8 cellular contexts compared by ENCODE assay signal in the genomic region with DNA sequence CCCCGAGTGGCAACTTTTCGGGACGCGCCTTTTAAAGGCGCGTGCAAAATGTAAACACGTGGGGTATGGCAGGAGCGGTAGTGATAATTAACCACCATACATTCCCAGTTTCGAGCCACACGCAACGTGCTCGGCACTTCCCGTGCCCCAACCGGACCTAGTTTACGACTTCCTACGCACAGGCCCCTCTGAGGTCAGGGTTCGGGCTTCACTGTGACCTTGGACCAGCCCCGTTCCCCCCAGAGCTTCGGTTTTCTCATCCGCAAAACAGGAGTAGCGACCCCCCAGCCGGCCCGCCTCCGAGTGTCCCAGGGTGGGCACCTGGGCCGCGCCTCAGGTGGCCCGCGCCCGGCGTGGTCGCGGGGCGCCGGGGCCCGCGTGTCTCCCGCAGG. TPM values are rescaled to one million over a fixed set of nuclear protein-coding genes. Genes with fewer than 3 reads are reported as not detected.
A peak's percentile ranks its signal among the peaks of the same experiment; 100 is the strongest.
DNase-seq lines count a peak whose midpoint lies in the region; ATAC-seq, FAIRE-seq and TF ChIP-seq lines count a peak whose summit lies in the region.

No MANE protein-coding gene starts in this region.

- peak overlapping the region; percentile 87 for H3K27ac Mint-ChIP-seq in activated naive CD4-positive, alpha-beta T cell treated with anti-CD3 and anti-CD28 coated beads for 36 hours

- FAIRE-seq in urothelium cell line (lab: Jason Lieb, UNC) = no peak

- H3K4me3 ChIP-seq in BJ (ENCODE audit: low read depth, low read length) = peak overlapping the region; percentile 89
- peak overlapping the region; percentile 64 to 91 (median 84) for H3K4me3 ChIP-seq in Peyer's patch
- H3K4me3 ChIP-seq in ovary = peak overlapping the region; percentile 72

- peaks cover 50% of the 10 kb centered on the region for H3K4me1 Mint-ChIP-seq in activated naive CD4-positive, alpha-beta T cell treated with anti-CD3 and anti-CD28 coated beads for 36 hours (ENCODE audit: low read depth)

- peak overlapping the region; percentile 90 to 94 (median 92) for H3K27ac ChIP-seq in Peyer's patch
- H3K27ac ChIP-seq in ovary = peak overlapping the region; percentile 3 to 88

- no peaks in the 10 kb centered on the region for H3K9me3 Mint-ChIP-seq in activated naive CD4-positive, alpha-beta T cell treated with anti-CD3 and anti-CD28 coated beads for 36 hours

- peaks cover 37% of the 10 kb centered on the region for H3K36me3 Mint-ChIP-seq in activated naive CD4-positive, alpha-beta T cell treated with anti-CD3 and anti-CD28 coated beads for 36 hours (ENCODE audit: low read depth)

- H3K27me3 ChIP-seq in BJ (ENCODE audit: control insufficient read depth, insufficient read depth, low read length) (no peaks in the 10 kb centered on the region), Peyer's patch (no peaks in the 10 kb centered on the region), ovary (no peaks in the 10 kb centered on the region)

- H3K4me1 ChIP-seq in Peyer's patch = peaks cover 0 to 32% (median 15%) of the 10 kb centered on the region in 4 donors
- H3K4me1 ChIP-seq in ovary (ENCODE audit: insufficient read depth) = peaks cover 20% of the 10 kb centered on the region

- peak overlapping the region; percentile 93 for H3K4me3 Mint-ChIP-seq in activated naive CD4-positive, alpha-beta T cell treated with anti-CD3 and anti-CD28 coated beads for 36 hours

- no peak for TF ChIP-seq CTCF in BJ (IDR thresholded peaks at IDR 0.05; ENCODE audit: insufficient read depth, low read depth, low read length)
- no peak for TF ChIP-seq CTCF in Peyer's patch (IDR thresholded peaks at IDR 0.05)
- no peak for TF ChIP-seq CTCF in ovary (IDR thresholded peaks at IDR 0.05)

- H3K36me3 ChIP-seq in BJ (ENCODE audit: control insufficient read depth, insufficient read depth, low read length) (peaks cover 13% of the 10 kb centered on the region), Peyer's patch (peaks cover 0 to 19% (median 0%) of the 10 kb centered on the region in 3 donors), ovary (no peaks in the 10 kb centered on the region)

- POLR2A ChIA-PET in BJ (lab: Charles Lee) = no interaction called here

- no peaks in the 10 kb centered on the region for H3K27me3 Mint-ChIP-seq in activated naive CD4-positive, alpha-beta T cell treated with anti-CD3 and anti-CD28 coated beads for 36 hours (ENCODE audit: low read depth)

- CTCF ChIA-PET in BJ (lab: Yijun Ruan, JAX) = interaction anchor here (0.6 to 2.5 kb wide), 5 partner anchors 10 to 471 kb away, joined by 3 to 9 read pairs (median 7); no protein-coding TSS in a partner anchor
- CTCF ChIA-PET in activated naive CD4-positive, alpha-beta T cell treated with anti-CD3 and anti-CD28 coated beads for 36 hours (lab: Charles Lee) = interaction anchor here (1.4 to 3.5 kb wide), 4 partner anchors 13 to 228 kb away, joined by 3 to 25 read pairs (median 4); partner anchors contain the start of genes LSM3 and XPC

- H3K9me3 ChIP-seq in Peyer's patch (no peaks in the 10 kb centered on the region), ovary (no peaks in the 10 kb centered on the region)

- peak; percentile 42 for ATAC-seq in HG03354 (IDR thresholded peaks at IDR 0.05; ENCODE audit: poor library complexity, severe bottlenecking, unreplicated experiment)

- DNase-seq in BJ (ENCODE audit: low read depth) (no peak), GM19238 (ENCODE audit: insufficient read length, low spot score) (peak; percentile 63), Peyer's patch (peak; percentile 73 to 89 (median 83)), glomerular visceral epithelial cell (ENCODE audit: extremely low spot score) (peak; percentile 40), ovary (peak in 4 of 5 donors; percentile 69 to 83 (median 72)), urothelium cell line (ENCODE audit: low spot score) (peak; percentile 72)
- DNase-seq in activated naive CD4-positive, alpha-beta T cell treated with anti-CD3 and anti-CD28 coated beads for 36 hours = peak; percentile 68

- no peak for TF ChIP-seq POLR2A in Peyer's patch (IDR thresholded peaks at IDR 0.05)
- no peak for TF ChIP-seq POLR2A in ovary (IDR thresholded peaks at IDR 0.05)

- intact Hi-C loops in activated naive CD4-positive, alpha-beta T cell treated with anti-CD3 and anti-CD28 coated beads for 36 hours (cut with micrococcal nuclease) = loop anchor here (1.0 to 10.0 kb wide), 9 partner anchors 20 to 649 kb away; partner anchors contain the start of genes CCDC174, LSM3, SLC6A6 and XPC
- intact Hi-C loops in ovary (cut with DNase I) = loop anchor here in 3 of 4 donors (2.0 to 10.0 kb wide), 3 partner anchors 51 to 229 kb away; partner anchors contain the start of genes LSM3 (in 2 of the 3) and XPC (in 2 of the 3)

- WGBS in ovary, 3 donors = 0% methylated on average over 35 to 37 of the region's 37 CpGs

- no peak for TF ChIP-seq EP300 in ovary (IDR thresholded peaks at IDR 0.05)

RNA-seq across cellular contexts. Expression of gene CHCHD4, which starts 0.5 kb away (rescaled TPM):
- polyA plus RNA-seq in BJ (2011; rRNA removed) (6.7 and 10.3 TPM in 2 replicates), ovary (10 to 100 TPM; 11.7 to 22.2 TPM)
- polyA minus RNA-seq in BJ (2011; rRNA and poly(A)+ RNA removed) = 2.3 and 2.6 TPM in 2 replicates
- total RNA-seq in Peyer's patch (10 to 100 TPM; 10.7 to 15.7 (median 11.6) TPM), ovary (10 to 100 TPM; 10.1 to 16.7 (median 12.2) TPM)
- total RNA-seq in activated naive CD4-positive, alpha-beta T cell treated with anti-CD3 and anti-CD28 coated beads for 36 hours = 10 to 100 TPM; 16.2 to 17.9 TPM

RNA-seq across cellular contexts. Expression of gene TMEM43, which starts 0.6 kb away (rescaled TPM):
- polyA plus RNA-seq in BJ (2011; rRNA removed) = 172 and 246 TPM in 2 replicates
- polyA minus RNA-seq in BJ (2011; rRNA and poly(A)+ RNA removed) = 77.8 and 113 TPM in 2 replicates
- 10 to 100 TPM; 26.6 to 56.5 (median 40.3) TPM for total RNA-seq in Peyer's patch
- 10 to 100 TPM; 18.3 to 19.8 TPM for total RNA-seq in activated naive CD4-positive, alpha-beta T cell treated with anti-CD3 and anti-CD28 coated beads for 36 hours
- total RNA-seq in ovary = 10 to 100 TPM; 72.0 to 100.0 (median 87.3) TPM
- polyA plus RNA-seq in ovary = 100 to 1,000 TPM in 1 of 2 donors, 10 to 100 TPM in 1; 82.3 to 104 TPM

RNA-seq across cellular contexts. Expression of gene XPC, which starts 54.2 kb away (rescaled TPM):
- polyA plus RNA-seq in BJ (2011; rRNA removed) = 36.0 and 36.9 TPM in 2 replicates
- 39.2 and 48.1 TPM in 2 replicates for polyA minus RNA-seq in BJ (2011; rRNA and poly(A)+ RNA removed)
- total RNA-seq in Peyer's patch = 10 to 100 TPM; 46.1 to 88.3 (median 78.6) TPM
- total RNA-seq in activated naive CD4-positive, alpha-beta T cell treated with anti-CD3 and anti-CD28 coated beads for 36 hours = 10 to 100 TPM; 39.0 to 39.8 TPM
- total RNA-seq in ovary = 10 to 100 TPM; 38.7 to 50.8 (median 40.6) TPM
- polyA plus RNA-seq in ovary = 10 to 100 TPM; 36.2 to 63.1 TPM

RNA-seq across cellular contexts. Expression of gene LSM3, which starts 54.4 kb away (rescaled TPM):
- polyA plus RNA-seq in BJ (2011; rRNA removed) (2.7 and 8.7 TPM in 2 replicates), ovary (10 to 100 TPM; 11.2 to 18.6 TPM)
- polyA minus RNA-seq in BJ (2011; rRNA and poly(A)+ RNA removed) = 1.00 and 1.2 TPM in 2 replicates
- total RNA-seq in Peyer's patch (10 to 100 TPM in 1 of 4 donors, 1 to 10 TPM in 3; 4.6 to 10.7 (median 7.0) TPM), ovary (10 to 100 TPM in 3 of 7 donors, 1 to 10 TPM in 4; 7.9 to 12.0 (median 9.7) TPM)
- 10 to 100 TPM; 26.1 to 26.2 TPM for total RNA-seq in activated naive CD4-positive, alpha-beta T cell treated with anti-CD3 and anti-CD28 coated beads for 36 hours
